1 cellular context compared by ENCODE assay signal in the genomic region with DNA sequence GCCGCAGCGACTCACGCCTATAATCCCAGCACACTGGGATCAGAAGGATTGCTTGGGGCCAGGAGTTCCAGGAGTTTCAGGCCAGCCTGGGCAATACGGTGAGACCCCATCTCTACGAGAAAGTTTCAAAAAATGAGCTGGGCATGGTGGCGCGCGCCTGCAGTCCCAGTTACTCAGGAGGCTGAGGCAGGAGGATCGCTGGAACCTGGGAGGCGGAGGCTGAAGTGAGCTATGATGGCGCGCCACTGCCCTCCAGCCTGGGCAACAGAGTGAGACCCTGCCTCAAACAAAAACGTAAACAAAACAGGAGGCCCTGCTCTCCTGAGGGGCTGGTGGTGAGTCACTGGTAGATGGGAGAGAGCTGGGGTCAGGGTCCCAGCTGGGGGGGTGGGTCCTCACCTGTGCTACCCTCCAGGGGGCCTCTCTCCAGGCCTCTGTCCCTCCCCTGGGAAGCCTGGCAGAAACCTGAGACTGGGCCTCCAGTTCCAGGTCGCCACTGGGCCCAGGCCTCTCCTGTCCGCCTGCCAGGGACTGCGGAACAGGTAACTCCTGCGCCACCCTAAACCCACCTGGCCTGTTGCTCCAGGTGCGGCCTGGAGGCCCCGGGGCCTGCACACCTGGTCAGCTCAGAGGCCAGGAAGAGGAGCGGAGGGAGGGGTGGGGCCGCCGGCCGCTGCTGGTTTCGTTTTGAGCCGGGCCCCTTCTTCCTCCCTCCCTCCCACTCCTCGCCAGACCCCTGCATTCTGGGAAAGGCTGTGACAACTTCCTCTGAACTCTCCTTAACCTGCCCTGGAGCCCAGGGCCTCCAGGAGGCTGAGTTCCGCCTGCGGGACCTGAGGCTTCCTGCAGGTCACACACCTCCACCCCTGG.
TF ChIP-seq lines count a peak whose summit lies in the region.

No MANE protein-coding gene starts in this region.

TF ChIP-seq in K562, 482 proteins besides CTCF, POLR2A, EP300 and RAD21 (continued from another document and continues in another):
- TF ChIP-seq, protein P1, sequence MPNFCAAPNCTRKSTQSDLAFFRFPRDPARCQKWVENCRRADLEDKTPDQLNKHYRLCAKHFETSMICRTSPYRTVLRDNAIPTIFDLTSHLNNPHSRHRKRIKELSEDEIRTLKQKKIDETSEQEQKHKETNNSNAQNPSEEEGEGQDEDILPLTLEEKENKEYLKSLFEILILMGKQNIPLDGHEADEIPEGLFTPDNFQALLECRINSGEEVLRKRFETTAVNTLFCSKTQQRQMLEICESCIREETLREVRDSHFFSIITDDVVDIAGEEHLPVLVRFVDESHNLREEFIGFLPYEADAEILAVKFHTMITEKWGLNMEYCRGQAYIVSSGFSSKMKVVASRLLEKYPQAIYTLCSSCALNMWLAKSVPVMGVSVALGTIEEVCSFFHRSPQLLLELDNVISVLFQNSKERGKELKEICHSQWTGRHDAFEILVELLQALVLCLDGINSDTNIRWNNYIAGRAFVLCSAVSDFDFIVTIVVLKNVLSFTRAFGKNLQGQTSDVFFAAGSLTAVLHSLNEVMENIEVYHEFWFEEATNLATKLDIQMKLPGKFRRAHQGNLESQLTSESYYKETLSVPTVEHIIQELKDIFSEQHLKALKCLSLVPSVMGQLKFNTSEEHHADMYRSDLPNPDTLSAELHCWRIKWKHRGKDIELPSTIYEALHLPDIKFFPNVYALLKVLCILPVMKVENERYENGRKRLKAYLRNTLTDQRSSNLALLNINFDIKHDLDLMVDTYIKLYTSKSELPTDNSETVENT (CRISPR knock-in tag; IDR thresholded peaks at IDR 0.05) = no peak
- TF ChIP-seq DNMT1 (IDR thresholded peaks at IDR 0.05) (no peak), ZNF217 (CRISPR knock-in tag; IDR thresholded peaks at IDR 0.05) (no peak), CCNT2 (IDR thresholded peaks at IDR 0.05; ENCODE audit: borderline replicate concordance, extremely low read depth, insufficient read length, low read depth, low read length) (no peak), KAT7 (CRISPR knock-in tag; IDR thresholded peaks at IDR 0.05; ENCODE audit: borderline replicate concordance) (no peak), MTA1 (IDR thresholded peaks at IDR 0.05; ENCODE audit: borderline replicate concordance) (no peak), GABPA (tag; conservative IDR thresholded peaks at IDR 0.05; ENCODE audit: low read depth) (peak; percentile 37; the same call in 1 of the 2 replicates), RBM25 (IDR thresholded peaks at IDR 0.05; ENCODE audit: low read depth, low read length, severe bottlenecking) (no peak), SIX5 (IDR thresholded peaks at IDR 0.05; ENCODE audit: borderline replicate concordance in 1 of 2, insufficient read depth in 1 of 2, low read depth in 1 of 2, low read length in 2 of 2) (no peak), ELF2 (CRISPR knock-in tag; IDR thresholded peaks at IDR 0.05) (no peak), HSF4 (CRISPR knock-in tag; IDR thresholded peaks at IDR 0.05; ENCODE audit: borderline replicate concordance) (no peak), DDX20 (tag; IDR thresholded peaks at IDR 0.05; ENCODE audit: low read depth) (no peak), KDM1A (IDR thresholded peaks at IDR 0.05) (no peak), CSDE1 (IDR thresholded peaks at IDR 0.05) (no peak), RFX5 (IDR thresholded peaks at IDR 0.05; ENCODE audit: low read depth, low read length) (no peak), GTF2E2 (tag; IDR thresholded peaks at IDR 0.05) (no peak), YY1 (IDR thresholded peaks at IDR 0.05; ENCODE audit: borderline replicate concordance in 1 of 3, control insufficient read depth in 1 of 3, extremely low read depth in 1 of 3, insufficient read depth in 3 of 3, insufficient read length in 1 of 3, insufficient replicate concordance in 2 of 3, low read depth in 1 of 3, low read length in 2 of 3) (no peak), ETS2 (tag; IDR thresholded peaks at IDR 0.05; ENCODE audit: borderline replicate concordance, poor library complexity, severe bottlenecking) (no peak), JUNB (CRISPR knock-in tag; conservative IDR thresholded peaks at IDR 0.05) (no peak), ZNF174 (CRISPR knock-in tag; IDR thresholded peaks at IDR 0.05) (no peak), ZNF696 (CRISPR knock-in tag; conservative IDR thresholded peaks at IDR 0.05) (no peak), YBX1 (IDR thresholded peaks at IDR 0.05) (no peak), ESRRA (IDR thresholded peaks at IDR 0.05; ENCODE audit: borderline replicate concordance, low read depth) (0 out of 2 replicates have a peak, but pooled peaks have one; percentile 30)
- TF ChIP-seq, protein P2, sequence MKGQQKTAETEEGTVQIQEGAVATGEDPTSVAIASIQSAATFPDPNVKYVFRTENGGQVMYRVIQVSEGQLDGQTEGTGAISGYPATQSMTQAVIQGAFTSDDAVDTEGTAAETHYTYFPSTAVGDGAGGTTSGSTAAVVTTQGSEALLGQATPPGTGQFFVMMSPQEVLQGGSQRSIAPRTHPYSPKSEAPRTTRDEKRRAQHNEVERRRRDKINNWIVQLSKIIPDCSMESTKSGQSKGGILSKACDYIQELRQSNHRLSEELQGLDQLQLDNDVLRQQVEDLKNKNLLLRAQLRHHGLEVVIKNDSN (CRISPR knock-in tag; IDR thresholded peaks at IDR 0.05) = 0 out of 2 replicates have a peak, but pooled peaks have one; percentile 31
- TF ChIP-seq, protein P3, sequence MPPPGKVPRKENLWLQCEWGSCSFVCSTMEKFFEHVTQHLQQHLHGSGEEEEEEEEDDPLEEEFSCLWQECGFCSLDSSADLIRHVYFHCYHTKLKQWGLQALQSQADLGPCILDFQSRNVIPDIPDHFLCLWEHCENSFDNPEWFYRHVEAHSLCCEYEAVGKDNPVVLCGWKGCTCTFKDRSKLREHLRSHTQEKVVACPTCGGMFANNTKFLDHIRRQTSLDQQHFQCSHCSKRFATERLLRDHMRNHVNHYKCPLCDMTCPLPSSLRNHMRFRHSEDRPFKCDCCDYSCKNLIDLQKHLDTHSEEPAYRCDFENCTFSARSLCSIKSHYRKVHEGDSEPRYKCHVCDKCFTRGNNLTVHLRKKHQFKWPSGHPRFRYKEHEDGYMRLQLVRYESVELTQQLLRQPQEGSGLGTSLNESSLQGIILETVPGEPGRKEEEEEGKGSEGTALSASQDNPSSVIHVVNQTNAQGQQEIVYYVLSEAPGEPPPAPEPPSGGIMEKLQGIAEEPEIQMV (tag; conservative IDR thresholded peaks at IDR 0.05; ENCODE audit: low read depth) = no peak
- TF ChIP-seq, protein P4, sequence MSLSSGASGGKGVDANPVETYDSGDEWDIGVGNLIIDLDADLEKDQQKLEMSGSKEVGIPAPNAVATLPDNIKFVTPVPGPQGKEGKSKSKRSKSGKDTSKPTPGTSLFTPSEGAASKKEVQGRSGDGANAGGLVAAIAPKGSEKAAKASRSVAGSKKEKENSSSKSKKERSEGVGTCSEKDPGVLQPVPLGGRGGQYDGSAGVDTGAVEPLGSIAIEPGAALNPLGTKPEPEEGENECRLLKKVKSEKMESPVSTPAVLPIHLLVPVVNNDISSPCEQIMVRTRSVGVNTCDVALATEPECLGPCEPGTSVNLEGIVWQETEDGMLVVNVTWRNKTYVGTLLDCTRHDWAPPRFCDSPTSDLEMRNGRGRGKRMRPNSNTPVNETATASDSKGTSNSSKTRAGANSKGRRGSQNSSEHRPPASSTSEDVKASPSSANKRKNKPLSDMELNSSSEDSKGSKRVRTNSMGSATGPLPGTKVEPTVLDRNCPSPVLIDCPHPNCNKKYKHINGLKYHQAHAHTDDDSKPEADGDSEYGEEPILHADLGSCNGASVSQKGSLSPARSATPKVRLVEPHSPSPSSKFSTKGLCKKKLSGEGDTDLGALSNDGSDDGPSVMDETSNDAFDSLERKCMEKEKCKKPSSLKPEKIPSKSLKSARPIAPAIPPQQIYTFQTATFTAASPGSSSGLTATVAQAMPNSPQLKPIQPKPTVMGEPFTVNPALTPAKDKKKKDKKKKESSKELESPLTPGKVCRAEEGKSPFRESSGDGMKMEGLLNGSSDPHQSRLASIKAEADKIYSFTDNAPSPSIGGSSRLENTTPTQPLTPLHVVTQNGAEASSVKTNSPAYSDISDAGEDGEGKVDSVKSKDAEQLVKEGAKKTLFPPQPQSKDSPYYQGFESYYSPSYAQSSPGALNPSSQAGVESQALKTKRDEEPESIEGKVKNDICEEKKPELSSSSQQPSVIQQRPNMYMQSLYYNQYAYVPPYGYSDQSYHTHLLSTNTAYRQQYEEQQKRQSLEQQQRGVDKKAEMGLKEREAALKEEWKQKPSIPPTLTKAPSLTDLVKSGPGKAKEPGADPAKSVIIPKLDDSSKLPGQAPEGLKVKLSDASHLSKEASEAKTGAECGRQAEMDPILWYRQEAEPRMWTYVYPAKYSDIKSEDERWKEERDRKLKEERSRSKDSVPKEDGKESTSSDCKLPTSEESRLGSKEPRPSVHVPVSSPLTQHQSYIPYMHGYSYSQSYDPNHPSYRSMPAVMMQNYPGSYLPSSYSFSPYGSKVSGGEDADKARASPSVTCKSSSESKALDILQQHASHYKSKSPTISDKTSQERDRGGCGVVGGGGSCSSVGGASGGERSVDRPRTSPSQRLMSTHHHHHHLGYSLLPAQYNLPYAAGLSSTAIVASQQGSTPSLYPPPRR (CRISPR knock-in tag; IDR thresholded peaks at IDR 0.05; ENCODE audit: borderline replicate concordance) = no peak
- TF ChIP-seq, protein P5, sequence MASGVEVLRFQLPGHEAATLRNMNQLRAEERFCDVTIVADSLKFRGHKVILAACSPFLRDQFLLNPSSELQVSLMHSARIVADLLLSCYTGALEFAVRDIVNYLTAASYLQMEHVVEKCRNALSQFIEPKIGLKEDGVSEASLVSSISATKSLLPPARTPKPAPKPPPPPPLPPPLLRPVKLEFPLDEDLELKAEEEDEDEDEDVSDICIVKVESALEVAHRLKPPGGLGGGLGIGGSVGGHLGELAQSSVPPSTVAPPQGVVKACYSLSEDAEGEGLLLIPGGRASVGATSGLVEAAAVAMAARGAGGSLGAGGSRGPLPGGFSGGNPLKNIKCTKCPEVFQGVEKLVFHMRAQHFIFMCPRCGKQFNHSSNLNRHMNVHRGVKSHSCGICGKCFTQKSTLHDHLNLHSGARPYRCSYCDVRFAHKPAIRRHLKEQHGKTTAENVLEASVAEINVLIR (CRISPR knock-in tag; IDR thresholded peaks at IDR 0.05) = no peak
- TF ChIP-seq, protein P6, sequence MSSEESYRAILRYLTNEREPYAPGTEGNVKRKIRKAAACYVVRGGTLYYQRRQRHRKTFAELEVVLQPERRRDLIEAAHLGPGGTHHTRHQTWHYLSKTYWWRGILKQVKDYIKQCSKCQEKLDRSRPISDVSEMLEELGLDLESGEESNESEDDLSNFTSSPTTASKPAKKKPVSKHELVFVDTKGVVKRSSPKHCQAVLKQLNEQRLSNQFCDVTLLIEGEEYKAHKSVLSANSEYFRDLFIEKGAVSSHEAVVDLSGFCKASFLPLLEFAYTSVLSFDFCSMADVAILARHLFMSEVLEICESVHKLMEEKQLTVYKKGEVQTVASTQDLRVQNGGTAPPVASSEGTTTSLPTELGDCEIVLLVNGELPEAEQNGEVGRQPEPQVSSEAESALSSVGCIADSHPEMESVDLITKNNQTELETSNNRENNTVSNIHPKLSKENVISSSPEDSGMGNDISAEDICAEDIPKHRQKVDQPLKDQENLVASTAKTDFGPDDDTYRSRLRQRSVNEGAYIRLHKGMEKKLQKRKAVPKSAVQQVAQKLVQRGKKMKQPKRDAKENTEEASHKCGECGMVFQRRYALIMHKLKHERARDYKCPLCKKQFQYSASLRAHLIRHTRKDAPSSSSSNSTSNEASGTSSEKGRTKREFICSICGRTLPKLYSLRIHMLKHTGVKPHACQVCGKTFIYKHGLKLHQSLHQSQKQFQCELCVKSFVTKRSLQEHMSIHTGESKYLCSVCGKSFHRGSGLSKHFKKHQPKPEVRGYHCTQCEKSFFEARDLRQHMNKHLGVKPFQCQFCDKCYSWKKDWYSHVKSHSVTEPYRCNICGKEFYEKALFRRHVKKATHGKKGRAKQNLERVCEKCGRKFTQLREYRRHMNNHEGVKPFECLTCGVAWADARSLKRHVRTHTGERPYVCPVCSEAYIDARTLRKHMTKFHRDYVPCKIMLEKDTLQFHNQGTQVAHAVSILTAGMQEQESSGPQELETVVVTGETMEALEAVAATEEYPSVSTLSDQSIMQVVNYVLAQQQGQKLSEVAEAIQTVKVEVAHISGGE (CRISPR knock-in tag; IDR thresholded peaks at IDR 0.05) = peak in 1 of 3 experiments; percentile 46; a peak in 1 of 6 replicates
- TF ChIP-seq, protein P7, sequence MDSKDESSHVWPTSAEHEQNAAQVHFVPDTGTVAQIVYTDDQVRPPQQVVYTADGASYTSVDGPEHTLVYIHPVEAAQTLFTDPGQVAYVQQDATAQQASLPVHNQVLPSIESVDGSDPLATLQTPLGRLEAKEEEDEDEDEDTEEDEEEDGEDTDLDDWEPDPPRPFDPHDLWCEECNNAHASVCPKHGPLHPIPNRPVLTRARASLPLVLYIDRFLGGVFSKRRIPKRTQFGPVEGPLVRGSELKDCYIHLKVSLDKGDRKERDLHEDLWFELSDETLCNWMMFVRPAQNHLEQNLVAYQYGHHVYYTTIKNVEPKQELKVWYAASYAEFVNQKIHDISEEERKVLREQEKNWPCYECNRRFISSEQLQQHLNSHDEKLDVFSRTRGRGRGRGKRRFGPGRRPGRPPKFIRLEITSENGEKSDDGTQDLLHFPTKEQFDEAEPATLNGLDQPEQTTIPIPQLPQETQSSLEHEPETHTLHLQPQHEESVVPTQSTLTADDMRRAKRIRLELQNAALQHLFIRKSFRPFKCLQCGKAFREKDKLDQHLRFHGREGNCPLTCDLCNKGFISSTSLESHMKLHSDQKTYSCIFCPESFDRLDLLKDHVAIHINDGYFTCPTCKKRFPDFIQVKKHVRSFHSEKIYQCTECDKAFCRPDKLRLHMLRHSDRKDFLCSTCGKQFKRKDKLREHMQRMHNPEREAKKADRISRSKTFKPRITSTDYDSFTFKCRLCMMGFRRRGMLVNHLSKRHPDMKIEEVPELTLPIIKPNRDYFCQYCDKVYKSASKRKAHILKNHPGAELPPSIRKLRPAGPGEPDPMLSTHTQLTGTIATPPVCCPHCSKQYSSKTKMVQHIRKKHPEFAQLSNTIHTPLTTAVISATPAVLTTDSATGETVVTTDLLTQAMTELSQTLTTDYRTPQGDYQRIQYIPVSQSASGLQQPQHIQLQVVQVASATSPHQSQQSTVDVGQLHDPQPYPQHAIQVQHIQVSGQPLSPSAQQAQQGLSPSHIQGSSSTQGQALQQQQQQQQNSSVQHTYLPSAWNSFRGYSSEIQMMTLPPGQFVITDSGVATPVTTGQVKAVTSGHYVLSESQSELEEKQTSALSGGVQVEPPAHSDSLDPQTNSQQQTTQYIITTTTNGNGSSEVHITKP (IDR thresholded peaks at IDR 0.05; ENCODE audit: partially characterized antibody) = no peak
- TF ChIP-seq, protein P8, sequence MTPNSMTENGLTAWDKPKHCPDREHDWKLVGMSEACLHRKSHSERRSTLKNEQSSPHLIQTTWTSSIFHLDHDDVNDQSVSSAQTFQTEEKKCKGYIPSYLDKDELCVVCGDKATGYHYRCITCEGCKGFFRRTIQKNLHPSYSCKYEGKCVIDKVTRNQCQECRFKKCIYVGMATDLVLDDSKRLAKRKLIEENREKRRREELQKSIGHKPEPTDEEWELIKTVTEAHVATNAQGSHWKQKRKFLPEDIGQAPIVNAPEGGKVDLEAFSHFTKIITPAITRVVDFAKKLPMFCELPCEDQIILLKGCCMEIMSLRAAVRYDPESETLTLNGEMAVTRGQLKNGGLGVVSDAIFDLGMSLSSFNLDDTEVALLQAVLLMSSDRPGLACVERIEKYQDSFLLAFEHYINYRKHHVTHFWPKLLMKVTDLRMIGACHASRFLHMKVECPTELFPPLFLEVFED (CRISPR knock-in tag; conservative IDR thresholded peaks at IDR 0.05) = no peak
- TF ChIP-seq, protein P9, sequence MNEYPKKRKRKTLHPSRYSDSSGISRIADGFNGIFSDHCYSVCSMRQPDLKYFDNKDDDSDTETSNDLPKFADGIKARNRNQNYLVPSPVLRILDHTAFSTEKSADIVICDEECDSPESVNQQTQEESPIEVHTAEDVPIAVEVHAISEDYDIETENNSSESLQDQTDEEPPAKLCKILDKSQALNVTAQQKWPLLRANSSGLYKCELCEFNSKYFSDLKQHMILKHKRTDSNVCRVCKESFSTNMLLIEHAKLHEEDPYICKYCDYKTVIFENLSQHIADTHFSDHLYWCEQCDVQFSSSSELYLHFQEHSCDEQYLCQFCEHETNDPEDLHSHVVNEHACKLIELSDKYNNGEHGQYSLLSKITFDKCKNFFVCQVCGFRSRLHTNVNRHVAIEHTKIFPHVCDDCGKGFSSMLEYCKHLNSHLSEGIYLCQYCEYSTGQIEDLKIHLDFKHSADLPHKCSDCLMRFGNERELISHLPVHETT (CRISPR knock-in tag; conservative IDR thresholded peaks at IDR 0.05 in 1 of 2, IDR thresholded peaks at IDR 0.05 in 1 of 2) = no peak
